Comparison of ENCODE assay signal across 7 cellular contexts in genomic region chr17:8119575-8120519, GRCh38. TPM values are rescaled to one million over a fixed set of nuclear protein-coding genes. Genes with fewer than 3 reads are reported as not detected.
DNase-seq lines count a peak whose midpoint lies in the region; ATAC-seq, FAIRE-seq and TF ChIP-seq lines count a peak whose summit lies in the region.

No MANE protein-coding gene starts in this region.

- CTCF ChIA-PET in activated CD8-positive, alpha-beta T cell treated with anti-CD3 and anti-CD28 coated beads for 36 hours (lab: Charles Lee) = interaction anchor here (0.6 to 7.0 kb wide), 44 partner anchors 10 to 187 kb away, joined by 3 to 98 read pairs (median 5); partner anchors contain the start of genes ALOX12B, AURKB, BORCS6 and PER1

- DNase-seq in GM18507 (ENCODE audit: extremely low spot score, insufficient read length, low read depth) = no peak
- DNase-seq in NCI-H82 (lab: John Stamatoyannopoulos, UW) = peak; percentile 98
- DNase-seq in activated CD8-positive, alpha-beta T cell treated with anti-CD3 and anti-CD28 coated beads for 36 hours = peak; percentile 96
- DNase-seq in effector memory CD4-positive, alpha-beta T cell = peak; percentile 55 to 67 (median 66)
- peak; percentile 59 for DNase-seq in stimulated activated CD8-positive, alpha-beta memory T cell treated with anti-CD3 and anti-CD28 coated beads, Interleukin-12 subunit alpha, Interleukin-12 subunit beta, amount 100 ng/mL, for 4 hours (ENCODE audit: low read depth)

- H3K27me3 ChIP-seq in effector memory CD4-positive, alpha-beta T cell (replicated peaks; ENCODE audit: control insufficient read depth, insufficient read depth, low read length, poor library complexity, severe bottlenecking) = peaks cover 6% of the 10 kb centered on the region

- peaks cover 45% of the 10 kb centered on the region for H3K27me3 Mint-ChIP-seq in activated CD8-positive, alpha-beta T cell treated with anti-CD3 and anti-CD28 coated beads for 36 hours

- ATAC-seq in HG03575 (IDR thresholded peaks at IDR 0.05; ENCODE audit: extremely low read depth, insufficient number of reproducible peaks, low FRiP score, unreplicated experiment) = peak; percentile 36
- ATAC-seq in activated CD8-positive, alpha-beta T cell treated with anti-CD3 and anti-CD28 coated beads for 36 hours = peak; percentile 37

- TF ChIP-seq CTCF in activated CD8-positive, alpha-beta T cell treated with anti-CD3 and anti-CD28 coated beads for 36 hours (IDR thresholded peaks at IDR 0.05) = no peak

- peak; percentile 94 for FAIRE-seq in GM18507 (lab: Jason Lieb, UNC)

- H3K36me3 ChIP-seq in effector memory CD4-positive, alpha-beta T cell (ENCODE audit: control insufficient read depth, insufficient read depth, low read length) = no peaks in the 10 kb centered on the region
- no peaks in the 10 kb centered on the region for H3K36me3 ChIP-seq in mesodermal cell (ENCODE audit: control insufficient read depth, insufficient read depth, low read length)

- peaks cover 8% of the 10 kb centered on the region for H3K36me3 Mint-ChIP-seq in activated CD8-positive, alpha-beta T cell treated with anti-CD3 and anti-CD28 coated beads for 36 hours (ENCODE audit: low read depth)

- POLR2A ChIA-PET in activated CD8-positive, alpha-beta T cell treated with anti-CD3 and anti-CD28 coated beads for 36 hours (lab: Charles Lee) = interaction anchor here (0.6 to 7.1 kb wide), 25 partner anchors 10 to 435 kb away, joined by 3 to 102 read pairs (median 4); partner anchors contain the start of genes AURKB, CTC1, KRABD2 and PFAS

- H3K9me3 ChIP-seq in effector memory CD4-positive, alpha-beta T cell (ENCODE audit: control insufficient read depth, low read length) = no peaks in the 10 kb centered on the region
- no peaks in the 10 kb centered on the region for H3K9me3 ChIP-seq in mesodermal cell (ENCODE audit: control insufficient read depth, low read length)

- H3K27ac Mint-ChIP-seq in activated CD8-positive, alpha-beta T cell treated with anti-CD3 and anti-CD28 coated beads for 36 hours = peak overlapping the region; percentile 95

- peak overlapping the region; percentile 64 for H3K27ac ChIP-seq in effector memory CD4-positive, alpha-beta T cell (ENCODE audit: insufficient read depth, low read length, poor library complexity, severe bottlenecking)
- no peak overlapping the region for H3K27ac ChIP-seq in mesodermal cell (ENCODE audit: low read depth, low read length, severe bottlenecking)

- peaks cover 43% of the 10 kb centered on the region for H3K4me1 Mint-ChIP-seq in activated CD8-positive, alpha-beta T cell treated with anti-CD3 and anti-CD28 coated beads for 36 hours (ENCODE audit: low read depth)

- H3K4me3 ChIP-seq in effector memory CD4-positive, alpha-beta T cell (ENCODE audit: insufficient read depth, low read depth, low read length, poor library complexity, severe bottlenecking) = peak overlapping the region; percentile 67
- H3K4me3 ChIP-seq in mesodermal cell (ENCODE audit: extremely low read depth, insufficient read depth, low read length, poor library complexity, severe bottlenecking) = peak overlapping the region; percentile 66

- H3K4me1 ChIP-seq in effector memory CD4-positive, alpha-beta T cell (ENCODE audit: control insufficient read depth, insufficient read depth, low read length, poor library complexity, severe bottlenecking) = peaks cover 53% of the 10 kb centered on the region
- peaks cover 20% of the 10 kb centered on the region for H3K4me1 ChIP-seq in mesodermal cell (ENCODE audit: control insufficient read depth, insufficient read depth, low read length, poor library complexity, severe bottlenecking)

- no peaks in the 10 kb centered on the region for H3K9me3 Mint-ChIP-seq in activated CD8-positive, alpha-beta T cell treated with anti-CD3 and anti-CD28 coated beads for 36 hours

- 1% methylated on average over 14 to 17 of the region's 28 CpGs for WGBS in mesodermal cell (ENCODE audit: insufficient coverage in 2 of 2), 2 experiments

- intact Hi-C loops in activated CD8-positive, alpha-beta T cell treated with anti-CD3 and anti-CD28 coated beads for 36 hours (cut with micrococcal nuclease) = loop anchor here (1.0 to 10.0 kb wide), 5 partner anchors 19 to 175 kb away; partner anchors contain the start of gene SLC25A35

- peak overlapping the region; percentile 97 for H3K4me3 Mint-ChIP-seq in activated CD8-positive, alpha-beta T cell treated with anti-CD3 and anti-CD28 coated beads for 36 hours

RNA-seq across cellular contexts. Expression of gene ALOXE3, which starts 1.5 kb away (rescaled TPM):
- under 1 TPM in 1 of 2 experiments, not detected in 1; 0.09 TPM for total RNA-seq in activated CD8-positive, alpha-beta T cell treated with anti-CD3 and anti-CD28 coated beads for 36 hours
- polyA plus RNA-seq in mesodermal cell (2013, experiment 1 of 2) = not detected
- not detected for polyA plus RNA-seq in mesodermal cell (2013, experiment 2 of 2)

RNA-seq across cellular contexts. Expression of gene HES7, which starts 4.1 kb away (rescaled TPM):
- 1 to 10 TPM; 4.0 to 4.9 TPM for total RNA-seq in activated CD8-positive, alpha-beta T cell treated with anti-CD3 and anti-CD28 coated beads for 36 hours
- polyA plus RNA-seq in mesodermal cell (2013, experiment 1 of 2) = 0.85 TPM
- 0.25 TPM for polyA plus RNA-seq in mesodermal cell (2013, experiment 2 of 2)

RNA-seq across cellular contexts. Expression of gene ALOX12B, which starts 32.3 kb away (rescaled TPM):
- 1 to 10 TPM; 4.3 to 5.2 TPM for total RNA-seq in activated CD8-positive, alpha-beta T cell treated with anti-CD3 and anti-CD28 coated beads for 36 hours
- not detected for polyA plus RNA-seq in mesodermal cell (2013, experiment 1 of 2)
- polyA plus RNA-seq in mesodermal cell (2013, experiment 2 of 2) = not detected

RNA-seq across cellular contexts. Expression of gene PER1, which starts 32.4 kb away (rescaled TPM):
- 100 to 1,000 TPM; 123 to 129 TPM for total RNA-seq in activated CD8-positive, alpha-beta T cell treated with anti-CD3 and anti-CD28 coated beads for 36 hours
- polyA plus RNA-seq in mesodermal cell (2013, experiment 1 of 2) = 34.6 TPM
- polyA plus RNA-seq in mesodermal cell (2013, experiment 2 of 2) = 26.0 TPM

RNA-seq across cellular contexts. Expression of gene VAMP2, which starts 42.9 kb away (rescaled TPM):
- 10 to 100 TPM; 30.0 to 33.7 TPM for total RNA-seq in activated CD8-positive, alpha-beta T cell treated with anti-CD3 and anti-CD28 coated beads for 36 hours
- 30.2 TPM for polyA plus RNA-seq in mesodermal cell (2013, experiment 1 of 2)
- 27.0 TPM for polyA plus RNA-seq in mesodermal cell (2013, experiment 2 of 2)
